7 cellular contexts compared by ENCODE assay signal in genomic region chr12:7961395-7962188, GRCh38. TPM values are rescaled to one million over a fixed set of nuclear protein-coding genes. Genes with fewer than 3 reads are reported as not detected.
DNase-seq lines count a peak whose midpoint lies in the region; ATAC-seq and TF ChIP-seq lines count a peak whose summit lies in the region.

No MANE protein-coding gene starts in this region.

- H3K4me2 ChIP-seq in PC-9 (peak overlapping the region; percentile 85), fibroblast of lung (ENCODE audit: extremely low read depth, insufficient read depth, low read length) (peak overlapping the region; percentile 89)

- TF ChIP-seq CTCF in GM12865 (IDR thresholded peaks at IDR 0.05; ENCODE audit: insufficient read depth, low read depth, low read length, missing control alignments): no peak
- TF ChIP-seq CTCF in PC-9 (conservative IDR thresholded peaks at IDR 0.05): no peak
- no peak for TF ChIP-seq CTCF in fibroblast of lung (conservative IDR thresholded peaks at IDR 0.05 in 1 of 2, IDR thresholded peaks at IDR 0.05 in 1 of 2; ENCODE audit: low read depth in 1 of 2, low read length in 2 of 2)

- no peaks in the 10 kb centered on the region for H3K9me2 ChIP-seq in PC-9 (ENCODE audit: insufficient read depth)

- no peak overlapping the region for H2AFZ ChIP-seq in PC-9
- H2AFZ ChIP-seq in fibroblast of lung (ENCODE audit: low read length): no peak overlapping the region

- intact Hi-C loops in PC-9 (cut with micrococcal nuclease; ENCODE audit: unreplicated experiment): loop anchor here (2.0 to 5.0 kb wide), 3 partner anchors 25 to 65 kb away; no protein-coding TSS in a partner anchor

- BruUV-seq in PC-9 (replicated peaks; lab: Mats Ljungman, UMichigan): no TSS peak

- H3K36me3 ChIP-seq in PC-9 (ENCODE audit: low read depth) (no peaks in the 10 kb centered on the region), fibroblast of lung (ENCODE audit: control insufficient read depth, insufficient read depth, low read length) (no peaks in the 10 kb centered on the region), skeletal muscle tissue (ENCODE audit: control insufficient read depth in 3 of 3, insufficient read depth in 3 of 3, low read length in 3 of 3) (no peaks in the 10 kb centered on the region)

- H3K9me3 ChIP-seq in PC-9 (ENCODE audit: insufficient read depth, low read depth): no peaks in the 10 kb centered on the region; the same call in 1 of the 2 replicates
- no peaks in the 10 kb centered on the region for H3K9me3 ChIP-seq in fibroblast of lung (ENCODE audit: control insufficient read depth, insufficient read depth, low read depth, low read length)
- no peaks in the 10 kb centered on the region for H3K9me3 ChIP-seq in skeletal muscle tissue (ENCODE audit: control insufficient read depth in 3 of 3, low read length in 3 of 3)

- H3K4me1 ChIP-seq in PC-9 (replicated peaks; ENCODE audit: insufficient read depth) (peaks cover 35% of the 10 kb centered on the region), fibroblast of lung (ENCODE audit: control insufficient read depth, extremely low read depth, insufficient read depth, low read length) (peaks cover 11% of the 10 kb centered on the region), skeletal muscle tissue (ENCODE audit: control insufficient read depth in 3 of 3, insufficient read depth in 3 of 3, low read length in 3 of 3) (no peaks in the 10 kb centered on the region)

- DNase-seq in GM12865 (ENCODE audit: low read depth) (no peak), PC-9 (no peak), fibroblast of lung (ENCODE audit: low read depth in 2 of 2) (peak; percentile 60 to 74), NCI-H446 treated with DMSO at 0.1 percent for 48 hours (lab: John Stamatoyannopoulos, UW) (no peak), nucleus accumbens (lab: John Stamatoyannopoulos, UW) (no peak)

- ATAC-seq in GM18505 (IDR thresholded peaks at IDR 0.05; ENCODE audit: unreplicated experiment): no peak

- H3K27me3 ChIP-seq in PC-9 (ENCODE audit: insufficient read depth, low read depth) (no peaks in the 10 kb centered on the region), fibroblast of lung (ENCODE audit: control insufficient read depth, insufficient read depth, low read length) (no peaks in the 10 kb centered on the region), skeletal muscle tissue (ENCODE audit: control insufficient read depth in 3 of 3, insufficient read depth in 3 of 3, low read length in 3 of 3) (no peaks in the 10 kb centered on the region)

- peaks cover 31% of the 10 kb centered on the region for H3F3A ChIP-seq in PC-9 (ENCODE audit: insufficient read depth, low read depth)

- H3K79me2 ChIP-seq in PC-9 (ENCODE audit: low read depth): no peaks in the 10 kb centered on the region
- H3K79me2 ChIP-seq in fibroblast of lung (ENCODE audit: control insufficient read depth, insufficient read depth, low read length): no peaks in the 10 kb centered on the region

- POLR2A ChIA-PET in PC-9 (lab: Charles Lee; ENCODE audit: unreplicated experiment): interaction anchor here (0.5 to 1.4 kb wide), 3 partner anchors 21 to 98 kb away, joined by 3 to 19 read pairs (median 6); partner anchors contain the start of gene SLC2A3

- H3K27ac ChIP-seq in PC-9 (0 out of 2 replicates have a peak overlapping the region, but pooled peaks have one; percentile 75), fibroblast of lung (ENCODE audit: insufficient read depth, low read length) (peak overlapping the region; percentile 86), skeletal muscle tissue (ENCODE audit: low read depth, low read length) (peak overlapping the region; percentile 85)

- peak overlapping the region; percentile 80 for H3K4me3 ChIP-seq in GM12865 (ENCODE audit: low read depth, low read length)
- H3K4me3 ChIP-seq in PC-9: peak overlapping the region; percentile 63
- H3K4me3 ChIP-seq in fibroblast of lung (replicated peaks in 1 of 4; ENCODE audit: control extremely low read depth in 1 of 4, insufficient read depth in 1 of 4, low read depth in 3 of 4, low read length in 4 of 4): peak overlapping the region in 3 of 4 experiments; percentile 47 to 86 (median 67)
- H3K4me3 ChIP-seq in skeletal muscle tissue (ENCODE audit: low read length in 3 of 3): peak overlapping the region in 1 of 3 donors; percentile 68

- no peak for TF ChIP-seq POLR2A in GM18505 (IDR thresholded peaks at IDR 0.05; ENCODE audit: borderline replicate concordance, extremely low read depth, insufficient read depth, insufficient read length)

- CTCF ChIA-PET in PC-9 (lab: Charles Lee): interaction anchor here (0.5 to 2.8 kb wide), 10 partner anchors 24 to 1017 kb away, joined by 3 to 28 read pairs (median 3); partner anchors contain the start of gene SLC2A3

- H4K20me1 ChIP-seq in PC-9 (ENCODE audit: insufficient read depth) (no peaks in the 10 kb centered on the region), fibroblast of lung (ENCODE audit: control insufficient read depth, extremely low read depth, insufficient read depth, low read length) (no peaks in the 10 kb centered on the region)

- H3K9ac ChIP-seq in fibroblast of lung (ENCODE audit: insufficient read depth, low read length) (no peak overlapping the region), skeletal muscle tissue (ENCODE audit: low read depth in 1 of 3, low read length in 3 of 3) (no peak overlapping the region)

RNA-seq across cellular contexts. Expression of gene SLC2A3, which starts 25.6 kb away (rescaled TPM):
- total RNA-seq in PC-9 (2021): 24.9 and 26.2 TPM in 2 replicates
- total RNA-seq in fibroblast of lung: 95.0 and 127 TPM in 2 replicates
- polyA plus RNA-seq in fibroblast of lung: 83.0 and 124 TPM in 2 replicates
- 65.6 and 124 TPM in 2 replicates for polyA plus RNA-seq in fibroblast of lung (2012)
- 109 and 154 TPM in 2 replicates for polyA minus RNA-seq in fibroblast of lung (ENCODE audit: low replicate concordance)
- 49.6 TPM for total RNA-seq in skeletal muscle tissue

Comparison
In these comparisons a context has a peak if more than half of its experiments do, and no peak if none do; other contexts are left out.
1. DNase-seq: peak in fibroblast of lung (2 of 2); none in GM12865 (single experiment), PC-9 (0 of 2), NCI-H446 treated with DMSO at 0.1 percent for 48 hours (single experiment) and nucleus accumbens (0 of 56).
2. Peak in every context shown above with its lines, with median percentiles within 50 percentile points of each other: H3K27ac ChIP-seq.